Comparison of ENCODE assay signal across 8 cellular contexts in genomic region chr13:69857188-69857821, GRCh38.
DNase-seq lines count a peak whose midpoint lies in the region; ATAC-seq and TF ChIP-seq lines count a peak whose summit lies in the region.

No MANE protein-coding gene starts in this region.

- no peaks in the 10 kb centered on the region for H3K9me3 ChIP-seq in left ventricle myocardium inferior (replicated peaks)
- no peaks in the 10 kb centered on the region for H3K9me3 ChIP-seq in SU-DHL-6 (ENCODE audit: insufficient read depth, low read length)
- H3K9me3 ChIP-seq in transverse colon: no peaks in the 10 kb centered on the region

- TF ChIP-seq CTCF in left ventricle myocardium inferior (IDR thresholded peaks at IDR 0.05; ENCODE audit: borderline replicate concordance) (peak; percentile 69), SU-DHL-6 (IDR thresholded peaks at IDR 0.05; ENCODE audit: insufficient read depth, low read length, poor library complexity, severe bottlenecking) (peak; percentile 66), transverse colon (IDR thresholded peaks at IDR 0.05) (peak; percentile 58 to 69 (median 66))

- no peaks in the 10 kb centered on the region for H3K79me2 ChIP-seq in SU-DHL-6 (ENCODE audit: insufficient read depth, low read length)

- no peak overlapping the region for H3K9ac ChIP-seq in SU-DHL-6 (ENCODE audit: low read length)

- peak overlapping the region; percentile 38 for H2AFZ ChIP-seq in SU-DHL-6 (ENCODE audit: low read depth, low read length, severe bottlenecking)

- H3K36me3 ChIP-seq in left ventricle myocardium inferior (no peaks in the 10 kb centered on the region), SU-DHL-6 (ENCODE audit: low read length) (no peaks in the 10 kb centered on the region), transverse colon (no peaks in the 10 kb centered on the region)

- in situ Hi-C loops in transverse colon (cut with MboI; ENCODE audit: low pct_ligation_motif_present in 1 of 4, low pct_unique_long_range_greater_than_20kb in 1 of 4, low sequenced_read_pairs in 3 of 4): loop anchor here (10.0 to 25.0 kb wide), 3 partner anchors 270 to 320 kb away; no protein-coding TSS in a partner anchor

- 2 to 10% methylated on average over 4 of the region's 4 CpGs for WGBS in transverse colon (ENCODE audit: low coverage in 1 of 2), 2 donors

- intact Hi-C loops in left ventricle myocardium inferior (cut with micrococcal nuclease): no loop called here
- intact Hi-C loops in Right ventricle myocardium superior (cut with DNase I): no loop called here
- intact Hi-C loops in transverse colon (cut with DNase I; ENCODE audit: low total_unique reads): no loop called here

- no peak for TF ChIP-seq EP300 in transverse colon (IDR thresholded peaks at IDR 0.05; ENCODE audit: low read depth)

- H3K4me1 ChIP-seq in left ventricle myocardium inferior (no peaks in the 10 kb centered on the region), transverse colon (no peaks in the 10 kb centered on the region)

- H3K27ac ChIP-seq in left ventricle myocardium inferior (replicated peaks): no peak overlapping the region
- no peak overlapping the region for H3K27ac ChIP-seq in SU-DHL-6 (ENCODE audit: low read depth, low read length)
- no peak overlapping the region for H3K27ac ChIP-seq in transverse colon
- H3K27ac ChIP-seq in caudate nucleus (ENCODE audit: low read depth, low read length): no peak overlapping the region

- no peaks in the 10 kb centered on the region for H3K9me2 ChIP-seq in SU-DHL-6 (replicated peaks; ENCODE audit: insufficient read depth, low read length)

- H4K20me1 ChIP-seq in SU-DHL-6 (ENCODE audit: low read depth, low read length): no peaks in the 10 kb centered on the region

- no peak overlapping the region for H3K4me2 ChIP-seq in SU-DHL-6 (ENCODE audit: low read depth, low read length, poor library complexity, severe bottlenecking)

- ATAC-seq in Right ventricle myocardium superior (ENCODE audit: poor library complexity) (no peak), HG02759 (IDR thresholded peaks at IDR 0.05; ENCODE audit: unreplicated experiment) (peak; percentile 86)

- H3K4me3 ChIP-seq in left ventricle myocardium inferior: no peak overlapping the region
- no peak overlapping the region for H3K4me3 ChIP-seq in SU-DHL-6 (ENCODE audit: insufficient read depth, low read length, poor library complexity, severe bottlenecking)
- H3K4me3 ChIP-seq in transverse colon: no peak overlapping the region

- no peak for DNase-seq in left ventricle myocardium inferior
- DNase-seq in Right ventricle myocardium superior: no peak
- DNase-seq in NCI-H1105 (lab: John Stamatoyannopoulos, UW): peak; percentile 39
- peak; percentile 45 for DNase-seq in glomerular endothelial cell (ENCODE audit: extremely low read depth, low read depth, low spot score)
- no peak for DNase-seq in transverse colon
- DNase-seq in caudate nucleus (lab: John Stamatoyannopoulos, UW): no peak

- no peak for TF ChIP-seq POLR2A in transverse colon (IDR thresholded peaks at IDR 0.05)

- no peaks in the 10 kb centered on the region for H3K27me3 ChIP-seq in left ventricle myocardium inferior (ENCODE audit: low read depth)
- H3K27me3 ChIP-seq in SU-DHL-6 (ENCODE audit: low read length): no peaks in the 10 kb centered on the region
- H3K27me3 ChIP-seq in transverse colon: no peaks in the 10 kb centered on the region

- no peaks in the 10 kb centered on the region for H3F3A ChIP-seq in SU-DHL-6 (ENCODE audit: insufficient read depth)

Comparison
In these comparisons a context has a peak if more than half of its experiments do, and no peak if none do; other contexts are left out.
1. DNase-seq: peak in NCI-H1105 (single experiment) and glomerular endothelial cell (single experiment); none in left ventricle myocardium inferior (single experiment), Right ventricle myocardium superior (single experiment), transverse colon (single experiment) and caudate nucleus (0 of 61).
2. Peak in every context shown above with its lines, with median percentiles within 50 percentile points of each other: CTCF ChIP-seq.